In genomic region chr10:80452688-80453391, GRCh38 we compare ENCODE assay signal across 1 cellular context.
A peak's percentile ranks its signal among the peaks of the same experiment; 100 is the strongest.
TF ChIP-seq lines count a peak whose summit lies in the region.

No MANE protein-coding gene starts in this region.

TF ChIP-seq in HepG2, 621 proteins besides CTCF, POLR2A, EP300 and RAD21:
- TF ChIP-seq ZBTB7B (CRISPR knock-in tag; IDR thresholded peaks at IDR 0.05) (no peak), HMGXB4 (CRISPR knock-in tag; IDR thresholded peaks at IDR 0.05; ENCODE audit: borderline replicate concordance in 1 of 2, low read depth in 1 of 2) (0 out of 4 replicates have a peak, but pooled peaks of 1 of the 2 experiments have one; percentile 4)
